In the genomic region with DNA sequence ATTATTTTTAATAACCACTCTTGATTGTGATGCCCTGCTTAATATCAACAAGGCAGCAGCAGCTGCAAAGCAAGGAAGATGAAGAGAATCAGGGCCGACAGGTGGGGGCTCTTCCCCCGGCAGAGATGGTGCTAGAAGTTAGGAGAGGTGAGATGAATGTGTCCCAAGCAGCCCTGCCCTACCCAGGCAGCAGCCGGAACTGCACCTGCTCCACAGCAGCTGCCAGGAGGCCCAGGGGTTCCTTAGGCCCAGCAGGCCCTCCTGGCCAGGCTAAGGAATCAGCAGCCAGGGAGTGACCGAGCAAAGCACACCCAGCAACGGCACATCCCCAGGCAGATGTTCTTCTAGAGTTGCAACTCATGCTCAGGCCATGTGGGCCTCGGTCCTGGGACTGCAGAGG, we compare ENCODE assay signal across 1 cellular context.
TF ChIP-seq lines count a peak whose summit lies in the region.

No MANE protein-coding gene starts in this region.

TF ChIP-seq in WTC11, 78 proteins besides CTCF, POLR2A, EP300 and RAD21:
- TF ChIP-seq ZNF317 (CRISPR knock-in tag; IDR thresholded peaks at IDR 0.05; ENCODE audit: borderline replicate concordance, low read depth) = no peak
- no peak for TF ChIP-seq SMAD4 (CRISPR knock-in tag; IDR thresholded peaks at IDR 0.05)
- no peak for TF ChIP-seq MYBL2 (CRISPR knock-in tag; IDR thresholded peaks at IDR 0.05)
- TF ChIP-seq, protein P1, sequence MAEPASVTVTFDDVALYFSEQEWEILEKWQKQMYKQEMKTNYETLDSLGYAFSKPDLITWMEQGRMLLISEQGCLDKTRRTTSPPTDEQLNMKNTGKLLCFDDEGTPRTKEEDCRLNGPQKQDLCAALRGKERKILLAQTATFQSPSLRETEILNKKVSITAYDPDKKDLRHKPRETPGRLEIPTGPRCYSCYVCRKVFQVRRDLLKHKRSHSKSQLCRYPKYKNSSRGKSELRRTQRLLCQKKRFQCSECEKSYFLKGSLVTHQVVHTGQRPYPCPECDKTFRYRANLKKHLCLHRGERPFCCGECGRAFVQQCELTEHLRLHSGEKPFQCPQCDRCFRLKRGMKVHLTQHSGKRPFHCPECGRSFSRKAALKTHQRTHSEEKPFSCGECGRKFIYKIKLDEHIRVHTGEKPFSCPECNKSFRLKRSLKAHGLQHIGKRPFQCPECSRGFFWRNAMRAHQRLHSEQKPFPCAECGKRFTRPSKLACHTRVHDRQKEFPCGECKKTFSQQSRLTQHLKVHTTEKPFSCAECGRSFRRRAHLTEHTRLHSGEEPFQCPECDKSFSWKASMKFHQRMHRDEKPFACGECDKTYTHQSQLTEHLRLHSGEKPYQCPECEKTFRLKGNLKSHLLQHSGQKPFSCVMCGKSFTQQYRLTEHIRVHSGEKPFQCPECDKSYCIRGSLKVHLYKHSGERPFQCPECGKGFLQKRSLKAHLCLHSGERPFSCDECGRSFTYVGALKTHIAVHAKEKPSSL (CRISPR knock-in tag; conservative IDR thresholded peaks at IDR 0.05) = no peak
- no peak for TF ChIP-seq NR1H2 (CRISPR knock-in tag; IDR thresholded peaks at IDR 0.05)
- TF ChIP-seq, protein P2, sequence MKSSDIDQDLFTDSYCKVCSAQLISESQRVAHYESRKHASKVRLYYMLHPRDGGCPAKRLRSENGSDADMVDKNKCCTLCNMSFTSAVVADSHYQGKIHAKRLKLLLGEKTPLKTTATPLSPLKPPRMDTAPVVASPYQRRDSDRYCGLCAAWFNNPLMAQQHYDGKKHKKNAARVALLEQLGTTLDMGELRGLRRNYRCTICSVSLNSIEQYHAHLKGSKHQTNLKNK (CRISPR knock-in tag; IDR thresholded peaks at IDR 0.05) = no peak
- TF ChIP-seq JAZF1 (CRISPR knock-in tag; IDR thresholded peaks at IDR 0.05) = no peak
- no peak for TF ChIP-seq CREB1 (CRISPR knock-in tag; IDR thresholded peaks at IDR 0.05)
- TF ChIP-seq ATF1 (CRISPR knock-in tag; IDR thresholded peaks at IDR 0.05) = no peak
- no peak for TF ChIP-seq NFE2L1 (CRISPR knock-in tag; IDR thresholded peaks at IDR 0.05)
